11 cellular contexts compared by ENCODE assay signal in genomic region chrX:134369576-134369975, GRCh38. TPM values are rescaled to one million over a fixed set of nuclear protein-coding genes. Genes with fewer than 3 reads are reported as not detected.
A peak's percentile ranks its signal among the peaks of the same experiment; 100 is the strongest.
DNase-seq lines count a peak whose midpoint lies in the region; ATAC-seq and TF ChIP-seq lines count a peak whose summit lies in the region.
"Had no signal": no experiment of that assay in that cellular context is flagged by ENCODE, and none has a peak within 500 bp of the region (broad histone marks: within the 10 kb centered on the region; RNA-seq: fewer than 3 reads in every experiment).

No MANE protein-coding gene starts in this region.

- H3K27me3 ChIP-seq in H7 (ENCODE audit: control insufficient read depth, insufficient read depth, low read length) = no peaks in the 10 kb centered on the region

- DNase-seq in GM10266 (ENCODE audit: extremely low spot score) (peak; percentile 57), H7 (no peak), Right ventricle myocardium superior (no peak), NCI-H82 treated with DMSO at 0.1 percent for 48 hours (lab: John Stamatoyannopoulos, UW; ENCODE audit: unreplicated experiment) (no peak)
- no peak for DNase-seq in effector CD8-positive, alpha-beta T cell (lab: John Stamatoyannopoulos, UW)
- DNase-seq: dermis blood vessel endothelial cell, retina had no signal

- intact Hi-C loops in Right ventricle myocardium superior (cut with DNase I) = no loop called here

- H3K4me3 ChIP-seq in H7 (ENCODE audit: insufficient read depth, low read depth, low read length) = no peak overlapping the region
- H3K4me3 ChIP-seq: lung had no signal

- ATAC-seq in GM19324 (IDR thresholded peaks at IDR 0.05; ENCODE audit: low FRiP score, unreplicated experiment) = peak; percentile 70
- peak; percentile 70 for ATAC-seq in HG02763 (IDR thresholded peaks at IDR 0.05; ENCODE audit: unreplicated experiment)
- peak; percentile 77 for ATAC-seq in HG03520 (IDR thresholded peaks at IDR 0.05; ENCODE audit: unreplicated experiment)
- ATAC-seq in Right ventricle myocardium superior (ENCODE audit: poor library complexity) = no peak

- H3K36me3 ChIP-seq in H7 (replicated peaks; ENCODE audit: control insufficient read depth, insufficient read depth, low read length) = no peaks in the 10 kb centered on the region

- TF ChIP-seq CTCF in GM10266 (IDR thresholded peaks at IDR 0.05; ENCODE audit: control insufficient read depth, insufficient read depth, low read depth, missing control alignments) = no peak

RNA-seq across cellular contexts. Expression of gene PHF6, which starts 3.5 kb away (rescaled TPM):
- total RNA-seq in H7 (2014; rRNA removed; shearing (Covaris generic)) = 48.1 and 65.9 TPM in 2 replicates
- total RNA-seq in Right ventricle myocardium superior = 8.6 TPM
